ENCODE assay signal across 20 cellular contexts in the genomic region with DNA sequence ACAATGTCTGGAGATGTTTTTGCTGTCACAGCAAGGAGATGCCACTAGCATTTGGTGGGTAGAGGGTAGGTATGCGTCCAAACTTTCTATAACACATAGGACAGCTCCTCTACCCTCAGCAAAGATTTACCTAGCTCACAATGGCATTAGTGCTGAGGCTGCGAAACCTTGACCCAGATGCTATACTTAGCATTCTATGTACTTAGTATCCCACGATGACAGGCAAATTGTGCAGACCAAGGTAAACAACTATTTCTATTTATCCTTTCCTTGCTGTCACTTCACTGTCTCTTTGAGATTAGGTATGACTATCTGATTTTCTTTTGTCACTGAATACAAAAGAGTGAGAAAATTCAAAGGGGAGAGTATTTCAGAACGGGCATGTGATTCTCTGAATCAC.
"Had no signal": no experiment of that assay in that cellular context is flagged by ENCODE, and none has a peak within 500 bp of the region (broad histone marks: within the 10 kb centered on the region; RNA-seq: fewer than 3 reads in every experiment).

No MANE protein-coding gene starts in this region.

- H3K9me3 Mint-ChIP-seq: nephron progenitor cell had no signal

- H3K79me2 ChIP-seq: hepatocyte had no signal

- H3K36me3 Mint-ChIP-seq: naive thymus-derived CD4-positive, alpha-beta T cell; stimulated activated naive B cell treated with anti-CD40 and anti-IgM and Interleukin-4, amounts not matched to agents 10 μg/mL and 1 μg/mL and 100 μg/mL, for 72 hours had no signal

- H2AFZ ChIP-seq: hepatocyte had no signal

- H3K4me1 ChIP-seq: colonic mucosa, psoas muscle, spleen, testis, transverse colon had no signal

- H3K4me1 Mint-ChIP-seq: naive thymus-derived CD4-positive, alpha-beta T cell; nephron progenitor cell; stimulated activated naive B cell treated with anti-CD40 and anti-IgM and Interleukin-4, amounts not matched to agents 10 μg/mL and 1 μg/mL and 100 μg/mL, for 72 hours; stimulated activated naive CD8-positive, alpha-beta T cell treated with anti-CD3 and anti-CD28 coated beads, Interleukin-15, amount 100 ng/mL, for 72 hours had no signal

- H3K27me3 Mint-ChIP-seq: naive thymus-derived CD4-positive, alpha-beta T cell; stimulated activated naive B cell treated with anti-CD40 and anti-IgM and Interleukin-4, amounts not matched to agents 10 μg/mL and 1 μg/mL and 100 μg/mL, for 72 hours; stimulated activated naive CD8-positive, alpha-beta T cell treated with anti-CD3 and anti-CD28 coated beads, Interleukin-15, amount 100 ng/mL, for 72 hours had no signal

- H3K4me3 ChIP-seq: colonic mucosa, hepatocyte, psoas muscle, spleen, testis, transverse colon had no signal

- H3K4me3 Mint-ChIP-seq: naive thymus-derived CD4-positive, alpha-beta T cell; nephron progenitor cell; stimulated activated naive B cell treated with anti-CD40 and anti-IgM and Interleukin-4, amounts not matched to agents 10 μg/mL and 1 μg/mL and 100 μg/mL, for 72 hours; stimulated activated naive CD8-positive, alpha-beta T cell treated with anti-CD3 and anti-CD28 coated beads, Interleukin-15, amount 100 ng/mL, for 72 hours had no signal

- H3K27me3 ChIP-seq: colonic mucosa, hepatocyte, neutrophil, spleen, testis, transverse colon had no signal

- H3K27ac ChIP-seq: colonic mucosa, hepatocyte, neutrophil, psoas muscle, spleen, testis, transverse colon had no signal

- H3K36me3 ChIP-seq: colonic mucosa, neutrophil, spleen, transverse colon had no signal

- ATAC-seq: left colon; naive thymus-derived CD4-positive, alpha-beta T cell; sciatic nerve; stimulated activated naive B cell treated with anti-CD40 and anti-IgM and Interleukin-4, amounts not matched to agents 10 μg/mL and 1 μg/mL and 100 μg/mL, for 72 hours; stimulated activated naive CD8-positive, alpha-beta T cell treated with anti-CD3 and anti-CD28 coated beads, Interleukin-15, amount 100 ng/mL, for 72 hours had no signal

- H3K9me3 ChIP-seq: colonic mucosa, neutrophil, psoas muscle, spleen, testis, transverse colon had no signal

- H3K4me2 ChIP-seq: hepatocyte had no signal

- DNase-seq: colonic mucosa; dermis blood vessel endothelial cell; foreskin melanocyte; head of caudate nucleus; left colon; naive thymus-derived CD4-positive, alpha-beta T cell; nephron progenitor cell; psoas muscle; retina; spleen; stimulated activated CD4-positive, alpha-beta T cell treated with anti-CD3 and anti-CD28 coated beads, Interleukin-15, amount 100 ng/mL, for 24 hours; stimulated activated CD4-positive, alpha-beta T cell treated with anti-CD3 and anti-CD28 coated beads, Interleukin-1b, Interleukin-23, amount 100 ng/mL, for 48 hours; stimulated activated CD4-positive, alpha-beta T cell treated with anti-CD3 and anti-CD28 coated beads, Interleukin-4, amount 100 ng/mL, for 24 hours; stimulated activated naive B cell treated with anti-CD40 and anti-IgM and Interleukin-4, amounts not matched to agents 10 μg/mL and 1 μg/mL and 100 μg/mL, for 72 hours; stimulated activated naive CD8-positive, alpha-beta T cell treated with anti-CD3 and anti-CD28 coated beads, Interleukin-15, amount 100 ng/mL, for 72 hours; testis; transverse colon had no signal
